ENCODE assay signal across 10 cellular contexts in genomic region chr12:23421556-23421955, GRCh38.
"Had no signal": no experiment of that assay in that cellular context is flagged by ENCODE, and none has a peak within 500 bp of the region (broad histone marks: within the 10 kb centered on the region; RNA-seq: fewer than 3 reads in every experiment).

No MANE protein-coding gene starts in this region.

- H3K4me2 ChIP-seq: KMS-11 had no signal

- H3K36me3 ChIP-seq: HAP-1 had no signal

- H3K4me3 ChIP-seq: GM23248, HAP-1 had no signal

- H2AFZ ChIP-seq: GM23248 had no signal

- ATAC-seq: HCT116 had no signal

- DNase-seq: GM23248, H7, HFFc6, IMR-90, Karpas-422, KBM-7 had no signal

- H3K9me3 ChIP-seq: HAP-1 had no signal

- H3K27ac ChIP-seq: GM23248, KMS-11 had no signal

- H3K9ac ChIP-seq: GM23248, KMS-11 had no signal

- H3K4me1 ChIP-seq: HAP-1 had no signal

- FAIRE-seq: HTR-8/SVneo had no signal
